1 cellular context compared by ENCODE assay signal in genomic region chr2:223469270-223470057, GRCh38.
TF ChIP-seq lines count a peak whose summit lies in the region.

No MANE protein-coding gene starts in this region.

TF ChIP-seq in IMR-90, 13 proteins besides CTCF, POLR2A, EP300 and RAD21 (continued from another document):
- TF ChIP-seq CHD1 (IDR thresholded peaks at IDR 0.05; ENCODE audit: low read depth, low read length), result no peak
